ENCODE assay signal across 14 cellular contexts in genomic region chr16:2040031-2040430, GRCh38. TPM values are rescaled to one million over a fixed set of nuclear protein-coding genes. Genes with fewer than 3 reads are reported as not detected.
DNase-seq lines count a peak whose midpoint lies in the region; ATAC-seq, FAIRE-seq and TF ChIP-seq lines count a peak whose summit lies in the region.
"Had no signal": no experiment of that assay in that cellular context is flagged by ENCODE, and none has a peak within 500 bp of the region (broad histone marks: within the 10 kb centered on the region; RNA-seq: fewer than 3 reads in every experiment).

No MANE protein-coding gene starts in this region.

- H3K27me3 ChIP-seq in psoas muscle (ENCODE audit: insufficient read depth in 3 of 3, low read length in 2 of 3), result no peaks in the 10 kb centered on the region
- H3K27me3 ChIP-seq: BE2C had no signal

- no peaks in the 10 kb centered on the region for H3K9me3 ChIP-seq in psoas muscle
- H3K9me3 ChIP-seq: BE2C, mucosa of descending colon had no signal

- no peak overlapping the region for H3K4me3 ChIP-seq in psoas muscle
- H3K4me3 ChIP-seq: mucosa of descending colon had no signal

- DNase-seq in EH (ENCODE audit: low read depth) (peak; percentile 22), epithelial cell of prostate (ENCODE audit: low read depth, low spot score) (no peak), psoas muscle (no peak), omental fat pad (ENCODE audit: low spot score) (no peak), D721Med (ENCODE audit: insufficient read length, low spot score) (no peak), Kasumi-1 (lab: John Stamatoyannopoulos, UW) (no peak)
- DNase-seq: activated CD4-positive, CD25-positive, alpha-beta regulatory T cell treated with anti-CD3 and anti-CD28 coated beads, Interleukin-2, amount 50 U/mL, for 72 hours; dermis blood vessel endothelial cell; GOT3; NCI-H2227 treated with DMSO at 0.1 percent for 48 hours; stimulated activated CD4-positive, alpha-beta T cell treated with anti-CD3 and anti-CD28 coated beads, Interleukin-15, amount 100 ng/mL, for 24 hours had no signal

- peaks cover 0 to 7% of the 10 kb centered on the region in 2 donors for H3K36me3 ChIP-seq in psoas muscle (ENCODE audit: insufficient read depth in 1 of 2, low read depth in 1 of 2)

- peaks cover 22% of the 10 kb centered on the region for H3K4me1 ChIP-seq in psoas muscle

- WGBS in psoas muscle, 3 donors, result 43 to 55% (median 51%) methylated on average over 14 of the region's 14 CpGs

- no peak for FAIRE-seq in D721Med (lab: Jason Lieb, UNC)

- H3K27ac ChIP-seq in epithelial cell of prostate, result peak overlapping the region; percentile 75
- peak overlapping the region; percentile 63 for H3K27ac ChIP-seq in psoas muscle

- TF ChIP-seq CTCF in psoas muscle (IDR thresholded peaks at IDR 0.05) (no peak), omental fat pad (IDR thresholded peaks at IDR 0.05) (no peak), D721Med (IDR thresholded peaks at IDR 0.05; ENCODE audit: insufficient read depth, missing control alignments) (no peak)

- ATAC-seq in psoas muscle, result peak in 1 of 4 donors; percentile 5
- no peak for ATAC-seq in omental fat pad (ENCODE audit: low FRiP score)
- ATAC-seq: stimulated activated effector memory CD8-positive, alpha-beta T cell treated with anti-CD3 and anti-CD28 coated beads, Interleukin-12 subunit alpha, Interleukin-12 subunit beta, amount 100 ng/mL, for 72 hours had no signal

- intact Hi-C loops in psoas muscle (cut with DNase I), result no loop called here

RNA-seq across cellular contexts. Expression of gene NTHL1, which starts 7.6 kb away (rescaled TPM):
- 10 to 100 TPM in 1 of 4 donors, 1 to 10 TPM in 3; 3.1 to 11.9 (median 4.8) TPM for total RNA-seq in psoas muscle
- 10 to 100 TPM in 2 of 3 donors, 1 to 10 TPM in 1; 8.0 to 17.7 (median 16.8) TPM for polyA plus RNA-seq in psoas muscle
- 10 to 100 TPM in 3 of 4 donors, 1 to 10 TPM in 1; 7.1 to 18.1 (median 10.9) TPM for total RNA-seq in omental fat pad

RNA-seq across cellular contexts. Expression of gene TSC2, which starts 7.8 kb away (rescaled TPM):
- total RNA-seq in psoas muscle (10 to 100 TPM; 60.8 to 89.9 (median 73.8) TPM), omental fat pad (10 to 100 TPM; 30.0 to 59.4 (median 35.9) TPM)
- 10 to 100 TPM; 27.8 to 43.0 (median 29.7) TPM for polyA plus RNA-seq in psoas muscle

RNA-seq across cellular contexts. Expression of gene NHERF2, which starts 13.3 kb away (rescaled TPM):
- total RNA-seq in psoas muscle (100 to 1,000 TPM in 1 of 4 donors, 10 to 100 TPM in 3; 61.6 to 156 (median 90.4) TPM), omental fat pad (100 to 1,000 TPM in 2 of 4 donors, 10 to 100 TPM in 2; 52.8 to 166 (median 84.9) TPM)
- polyA plus RNA-seq in psoas muscle, result 10 to 100 TPM; 76.4 to 90.8 (median 86.2) TPM

RNA-seq across cellular contexts. Expression of gene NPW, which starts 20.4 kb away (rescaled TPM):
- total RNA-seq in psoas muscle (under 1 TPM in 1 of 4 donors, not detected in 3; 0.66 TPM), omental fat pad (under 1 TPM in 1 of 4 donors, not detected in 3; 0.48 TPM)
- under 1 TPM in 2 of 3 donors, not detected in 1; 0.14 to 0.43 TPM for polyA plus RNA-seq in psoas muscle

RNA-seq across cellular contexts. Expression of gene ZNF598, which starts 30.4 kb away (rescaled TPM):
- total RNA-seq in psoas muscle, result 10 to 100 TPM; 27.4 to 46.6 (median 44.8) TPM
- 10 to 100 TPM; 35.6 to 58.8 (median 51.9) TPM for polyA plus RNA-seq in psoas muscle
- 10 to 100 TPM; 19.1 to 49.0 (median 24.3) TPM for total RNA-seq in omental fat pad
